Comparison of ENCODE assay signal across 2 cellular contexts in genomic region chr21:42453301-42454220, GRCh38.
TF ChIP-seq lines count a peak whose summit lies in the region.

No MANE protein-coding gene starts in this region.

TF ChIP-seq in HEK293, 187 proteins besides CTCF, POLR2A, EP300 and RAD21:
- TF ChIP-seq ZIC2 (tag by site-specific recombination; IDR thresholded peaks at IDR 0.05), result peak; percentile 42
- no peak for TF ChIP-seq SALL2 (tag by site-specific recombination; IDR thresholded peaks at IDR 0.05; ENCODE audit: borderline replicate concordance)

TF ChIP-seq in H1, 55 proteins besides CTCF, POLR2A, EP300 and RAD21:
- TF ChIP-seq SIRT6 (IDR thresholded peaks at IDR 0.05; ENCODE audit: low read length) (no peak), SP4 (IDR thresholded peaks at IDR 0.05; ENCODE audit: low read length) (no peak), RFX5 (IDR thresholded peaks at IDR 0.05; ENCODE audit: borderline replicate concordance, low read depth, low read length) (no peak), SIX5 (IDR thresholded peaks at IDR 0.05; ENCODE audit: low read depth, low read length) (no peak), GABPA (IDR thresholded peaks at IDR 0.05; ENCODE audit: borderline replicate concordance, insufficient read depth, low read length) (no peak), TAF1 (IDR thresholded peaks at IDR 0.05; ENCODE audit: low read depth, low read length) (no peak), PHF8 (conservative IDR thresholded peaks at IDR 0.05; ENCODE audit: low read depth, low read length) (no peak), KDM5A (IDR thresholded peaks at IDR 0.05; ENCODE audit: low read length) (no peak), ATF3 (IDR thresholded peaks at IDR 0.05; ENCODE audit: insufficient read depth, low read depth, low read length) (no peak), RNF2 (IDR thresholded peaks at IDR 0.05; ENCODE audit: borderline replicate concordance, low read depth, low read length, missing control alignments, poor library complexity, severe bottlenecking) (no peak), POLR2AphosphoS5 (IDR thresholded peaks at IDR 0.05; ENCODE audit: low read depth, low read length) (no peak), CBX8 (IDR thresholded peaks at IDR 0.05; ENCODE audit: borderline replicate concordance, low read depth, low read length) (no peak), KDM1A (IDR thresholded peaks at IDR 0.05; ENCODE audit: borderline replicate concordance, low read length) (no peak)
TF ChIP-seq in H1: peak in this region for 0.
